In genomic region chr10:32053392-32053791, GRCh38 we compare ENCODE assay signal across 8 cellular contexts. TPM values are rescaled to one million over a fixed set of nuclear protein-coding genes. Genes with fewer than 3 reads are reported as not detected.
DNase-seq lines count a peak whose midpoint lies in the region; ATAC-seq and TF ChIP-seq lines count a peak whose summit lies in the region.
"Not testable (repeated sequence)": the region's sequence is repeated elsewhere in the genome, so short reads cannot be mapped to it uniquely, and the experiment has no call there.

No MANE protein-coding gene starts in this region.

- not testable (repeated sequence) for H3K9me3 Mint-ChIP-seq in T-helper 2 cell treated with Interferon-gamma antibody and Interleukin-4, amounts not matched to agents 5 μg/mL and 100 μg/mL, for 36 hours; activated naive CD8-positive, alpha-beta T cell treated with anti-CD3 and anti-CD28 coated beads, Interleukin-2, amount 50 U/mL, for 24 hours; endodermal cell; stimulated activated naive CD8-positive, alpha-beta T cell treated with anti-CD3 and anti-CD28 coated beads, Interleukin-15, amount 100 ng/mL, for 72 hours

- peak overlapping the region; percentile 98 for H3K4me3 Mint-ChIP-seq in T-helper 2 cell treated with Interferon-gamma antibody and Interleukin-4, amounts not matched to agents 5 μg/mL and 100 μg/mL, for 36 hours
- peak overlapping the region; percentile 93 for H3K4me3 Mint-ChIP-seq in activated naive CD8-positive, alpha-beta T cell treated with anti-CD3 and anti-CD28 coated beads, Interleukin-2, amount 50 U/mL, for 24 hours
- H3K4me3 Mint-ChIP-seq in endodermal cell: peak overlapping the region; percentile 99
- peak overlapping the region; percentile 98 to 99 for H3K4me3 Mint-ChIP-seq in stimulated activated naive CD8-positive, alpha-beta T cell treated with anti-CD3 and anti-CD28 coated beads, Interleukin-15, amount 100 ng/mL, for 72 hours

- H2AFZ ChIP-seq in neuron (ENCODE audit: low read depth, low read length): not testable (repeated sequence)

- 69 to 85% methylated on average over 6 to 11 of the region's 11 CpGs for WGBS in endodermal cell (ENCODE audit: insufficient coverage in 1 of 2, insufficient read length in 1 of 2), 2 experiments

- TF ChIP-seq CTCF in BE2C (IDR thresholded peaks at IDR 0.05; ENCODE audit: low read depth, low read length); endodermal cell (conservative IDR thresholded peaks at IDR 0.05): not testable (repeated sequence)

- H3K27ac Mint-ChIP-seq in T-helper 2 cell treated with Interferon-gamma antibody and Interleukin-4, amounts not matched to agents 5 μg/mL and 100 μg/mL, for 36 hours; activated naive CD8-positive, alpha-beta T cell treated with anti-CD3 and anti-CD28 coated beads, Interleukin-2, amount 50 U/mL, for 24 hours; endodermal cell: not testable (repeated sequence)
- peak overlapping the region in 1 of 2 donors; percentile 42 for H3K27ac Mint-ChIP-seq in stimulated activated naive CD8-positive, alpha-beta T cell treated with anti-CD3 and anti-CD28 coated beads, Interleukin-15, amount 100 ng/mL, for 72 hours

- H3K9me3 ChIP-seq in BE2C; HUES48 (ENCODE audit: control insufficient read depth, insufficient read depth, low read length); endodermal cell (ENCODE audit: control insufficient read depth, low read length); iPS-20b (ENCODE audit: insufficient read depth, low read depth, low read length); neuron (ENCODE audit: low read length): not testable (repeated sequence)

- H3K27ac ChIP-seq in HUES48 (ENCODE audit: low read depth, low read length); endodermal cell (ENCODE audit: low read depth, low read length); iPS-20b (ENCODE audit: low read length): not testable (repeated sequence)

- not testable (repeated sequence) for DNase-seq in BE2C; T-helper 2 cell treated with Interferon-gamma antibody and Interleukin-4, amounts not matched to agents 5 μg/mL and 100 μg/mL, for 36 hours (ENCODE audit: low spot score); activated naive CD8-positive, alpha-beta T cell treated with anti-CD3 and anti-CD28 coated beads, Interleukin-2, amount 50 U/mL, for 24 hours; stimulated activated naive CD8-positive, alpha-beta T cell treated with anti-CD3 and anti-CD28 coated beads, Interleukin-15, amount 100 ng/mL, for 72 hours
- DNase-seq in endodermal cell: peak; percentile 29

- H3K4me1 ChIP-seq in BE2C; endodermal cell (ENCODE audit: control insufficient read depth, insufficient read depth, low read length): not testable (repeated sequence)
- H3K4me1 ChIP-seq in HUES48 (ENCODE audit: control insufficient read depth, insufficient read depth, low read length): peaks cover 60% of the 10 kb centered on the region
- peaks cover 33% of the 10 kb centered on the region for H3K4me1 ChIP-seq in iPS-20b (ENCODE audit: insufficient read depth, low read length)
- H3K4me1 ChIP-seq in neuron (ENCODE audit: insufficient read depth, low read length): peaks cover 18% of the 10 kb centered on the region

- not testable (repeated sequence) for H3K27me3 Mint-ChIP-seq in T-helper 2 cell treated with Interferon-gamma antibody and Interleukin-4, amounts not matched to agents 5 μg/mL and 100 μg/mL, for 36 hours (ENCODE audit: low read depth); activated naive CD8-positive, alpha-beta T cell treated with anti-CD3 and anti-CD28 coated beads, Interleukin-2, amount 50 U/mL, for 24 hours; endodermal cell (ENCODE audit: insufficient read depth); stimulated activated naive CD8-positive, alpha-beta T cell treated with anti-CD3 and anti-CD28 coated beads, Interleukin-15, amount 100 ng/mL, for 72 hours

- ATAC-seq in activated naive CD8-positive, alpha-beta T cell treated with anti-CD3 and anti-CD28 coated beads, Interleukin-2, amount 50 U/mL, for 24 hours; stimulated activated naive CD8-positive, alpha-beta T cell treated with anti-CD3 and anti-CD28 coated beads, Interleukin-15, amount 100 ng/mL, for 72 hours: not testable (repeated sequence)

- H3K36me3 Mint-ChIP-seq in T-helper 2 cell treated with Interferon-gamma antibody and Interleukin-4, amounts not matched to agents 5 μg/mL and 100 μg/mL, for 36 hours (ENCODE audit: low read depth): peaks cover 33% of the 10 kb centered on the region
- peaks cover 28% of the 10 kb centered on the region for H3K36me3 Mint-ChIP-seq in activated naive CD8-positive, alpha-beta T cell treated with anti-CD3 and anti-CD28 coated beads, Interleukin-2, amount 50 U/mL, for 24 hours (ENCODE audit: low read depth)
- peaks cover 13% of the 10 kb centered on the region for H3K36me3 Mint-ChIP-seq in endodermal cell (ENCODE audit: low read depth)

- not testable (repeated sequence) for H3K36me3 ChIP-seq in BE2C; HUES48 (ENCODE audit: control insufficient read depth, insufficient read depth, low read length); iPS-20b (ENCODE audit: insufficient read depth, low read depth, low read length)
- H3K36me3 ChIP-seq in endodermal cell (ENCODE audit: control insufficient read depth, insufficient read depth, low read length): peaks cover 21% of the 10 kb centered on the region
- H3K36me3 ChIP-seq in neuron (ENCODE audit: insufficient read depth, low read length): peaks cover 10% of the 10 kb centered on the region

- H3K27me3 ChIP-seq in BE2C; HUES48 (ENCODE audit: control insufficient read depth, insufficient read depth, low read length); endodermal cell (ENCODE audit: control insufficient read depth, insufficient read depth, low read length, poor library complexity, severe bottlenecking); iPS-20b (ENCODE audit: insufficient read depth, low read length); neuron (ENCODE audit: insufficient read depth, low read length): not testable (repeated sequence)

- H3K4me1 Mint-ChIP-seq in T-helper 2 cell treated with Interferon-gamma antibody and Interleukin-4, amounts not matched to agents 5 μg/mL and 100 μg/mL, for 36 hours (ENCODE audit: low read depth): peaks cover 50% of the 10 kb centered on the region
- H3K4me1 Mint-ChIP-seq in activated naive CD8-positive, alpha-beta T cell treated with anti-CD3 and anti-CD28 coated beads, Interleukin-2, amount 50 U/mL, for 24 hours: peaks cover 67% of the 10 kb centered on the region
- H3K4me1 Mint-ChIP-seq in endodermal cell: peaks cover 50% of the 10 kb centered on the region
- H3K4me1 Mint-ChIP-seq in stimulated activated naive CD8-positive, alpha-beta T cell treated with anti-CD3 and anti-CD28 coated beads, Interleukin-15, amount 100 ng/mL, for 72 hours: peaks cover 64% of the 10 kb centered on the region

- peak overlapping the region; percentile 92 for H3K4me3 ChIP-seq in BE2C (ENCODE audit: low read depth, low read length)
- H3K4me3 ChIP-seq in HUES48 (ENCODE audit: low read depth, low read length): peak overlapping the region; percentile 80
- H3K4me3 ChIP-seq in endodermal cell (ENCODE audit: low read length): peak overlapping the region; percentile 100
- H3K4me3 ChIP-seq in iPS-20b (ENCODE audit: low read length): peak overlapping the region; percentile 87
- H3K4me3 ChIP-seq in neuron (ENCODE audit: low read length): peak overlapping the region; percentile 99

- H3K9ac ChIP-seq in HUES48 (ENCODE audit: low read depth, low read length) (peak overlapping the region; percentile 0; the same call in 1 of the 2 replicates), endodermal cell (ENCODE audit: extremely low read depth, low read length, poor library complexity, severe bottlenecking) (peak overlapping the region; percentile 89), iPS-20b (ENCODE audit: low read depth, low read length) (peak overlapping the region; percentile 94; the same call in 1 of the 2 replicates)

RNA-seq across cellular contexts. Expression of gene KIF5B, which starts 2.8 kb away (rescaled TPM):
- polyA plus RNA-seq in BE2C (2012; ENCODE audit: insufficient read depth, insufficient read length, low read depth): 71.6 TPM
- total RNA-seq in endodermal cell: 100 to 1,000 TPM in 1 of 2 donors, 10 to 100 TPM in 1; 90.8 to 104 TPM
- polyA plus RNA-seq in endodermal cell (2013, experiment 1 of 2): 120 TPM
- 126 TPM for polyA plus RNA-seq in endodermal cell (2013, experiment 2 of 2)

Comparison
In these comparisons a context has a peak if more than half of its experiments do, and no peak if none do; other contexts are left out.
1. H3K9ac ChIP-seq: peak in every context shown above with its lines; median percentile 94 in iPS-20b; 89 in endodermal cell; 0 in HUES48.